ENCODE assay signal across 14 cellular contexts in genomic region chr10:71722849-71723248, GRCh38. TPM values are rescaled to one million over a fixed set of nuclear protein-coding genes. Genes with fewer than 3 reads are reported as not detected.
"Had no signal": no experiment of that assay in that cellular context is flagged by ENCODE, and none has a peak within 500 bp of the region (broad histone marks: within the 10 kb centered on the region; RNA-seq: fewer than 3 reads in every experiment).

No MANE protein-coding gene starts in this region.

- H3K4me3 ChIP-seq: gastrocnemius medialis, left ventricle myocardium inferior, pancreas, SK-N-MC, tibial artery had no signal

- H3K9me3 Mint-ChIP-seq: activated B cell treated with CpG ODN at 0.5 μM for 24 hours, memory B cell had no signal

- ATAC-seq: gastrocnemius medialis, pancreas had no signal

- H3K36me3 Mint-ChIP-seq: memory B cell had no signal

- H3K27me3 Mint-ChIP-seq: activated B cell treated with CpG ODN at 0.5 μM for 24 hours, memory B cell had no signal

- H3K9me3 ChIP-seq: gastrocnemius medialis, left ventricle myocardium inferior, pancreas, tibial artery had no signal

- H3K4me3 Mint-ChIP-seq: activated B cell treated with CpG ODN at 0.5 μM for 24 hours, memory B cell had no signal

- H3K27ac ChIP-seq: gastrocnemius medialis, left ventricle myocardium inferior, pancreas, SK-N-MC, tibial artery had no signal

- H3K27me3 ChIP-seq: gastrocnemius medialis, pancreas, tibial artery had no signal

- DNase-seq: activated B cell treated with CpG ODN at 0.5 μM for 24 hours; activated CD8-positive, alpha-beta memory T cell treated with anti-CD3 and anti-CD28 coated beads, Interleukin-2, amount 50 U/mL, for 4 hours; activated effector memory CD4-positive, alpha-beta T cell treated with Interleukin-2 at 50 U/mL for 16 hours; gastrocnemius medialis; kidney; left ventricle myocardium inferior; pancreas; stimulated activated CD4-positive, alpha-beta T cell treated with anti-CD3 and anti-CD28 coated beads, Interleukin-15, amount 100 ng/mL, for 24 hours; stimulated activated CD4-positive, alpha-beta T cell treated with anti-CD3 and anti-CD28 coated beads, Interleukin-4, amount 100 ng/mL, for 4 hours; tibial artery had no signal

- H3K36me3 ChIP-seq: gastrocnemius medialis, left ventricle myocardium inferior, pancreas, tibial artery had no signal

- H3K27ac Mint-ChIP-seq: activated B cell treated with CpG ODN at 0.5 μM for 24 hours, memory B cell had no signal

RNA-seq across cellular contexts. Expression of gene C10orf105, which starts 3.3 kb away (rescaled TPM):
- total RNA-seq: activated B cell treated with CpG ODN at 0.5 μM for 24 hours, astrocyte, gastrocnemius medialis, renal cortical epithelial cell had no signal
